In the genomic region with DNA sequence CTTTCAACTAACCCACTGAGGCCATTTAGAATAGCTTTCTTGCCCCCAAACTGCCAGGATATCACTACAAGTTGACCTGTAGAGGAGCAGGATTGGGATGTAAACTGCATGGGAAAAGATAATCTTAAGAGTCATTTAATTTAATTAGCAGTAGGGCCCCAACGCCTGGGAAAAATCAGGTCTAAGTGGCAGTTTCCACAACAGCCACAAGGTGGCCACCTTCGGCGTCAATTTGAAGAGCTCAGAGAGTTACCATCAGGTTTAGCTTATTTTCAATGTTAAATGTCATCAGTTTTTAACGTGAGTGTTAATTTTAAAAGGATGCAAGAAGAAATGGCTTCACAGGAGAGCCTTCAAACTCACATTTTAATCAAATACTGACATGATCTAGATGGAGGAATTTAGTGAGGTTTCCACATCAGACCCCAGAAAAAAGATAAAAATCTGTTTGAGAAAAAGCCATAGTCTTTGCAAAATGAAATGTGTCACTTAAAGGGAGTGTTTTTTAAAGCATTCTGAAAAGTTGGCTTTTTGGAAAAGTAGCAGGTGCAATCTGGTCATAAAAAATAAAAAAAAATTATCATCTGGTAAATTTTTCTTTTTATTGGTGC, we compare ENCODE assay signal across 8 cellular contexts.
DNase-seq lines count a peak whose midpoint lies in the region; ATAC-seq and TF ChIP-seq lines count a peak whose summit lies in the region.

No MANE protein-coding gene starts in this region.

- H3K14ac ChIP-seq in trophoblast cell (ENCODE audit: low read length), result no peak overlapping the region

- no peak overlapping the region for H2AK5ac ChIP-seq in trophoblast cell (ENCODE audit: low read length)

- POLR2A ChIA-PET in A673 (lab: Charles Lee; ENCODE audit: low non-redundant PET), result no interaction called here

- no peak overlapping the region for H2BK120ac ChIP-seq in trophoblast cell (ENCODE audit: insufficient read depth, low read length, poor library complexity)

- peaks cover 7% of the 10 kb centered on the region for H3K4me1 Mint-ChIP-seq in activated T-cell treated with anti-CD3 and anti-CD28 coated beads, Interleukin-2, amount 50 U/mL, for 4 hours (ENCODE audit: low read depth)

- H3K4me3 Mint-ChIP-seq in activated T-cell treated with anti-CD3 and anti-CD28 coated beads, Interleukin-2, amount 50 U/mL, for 4 hours, result no peak overlapping the region

- H3K79me1 ChIP-seq in trophoblast cell (ENCODE audit: low read length), result no peaks in the 10 kb centered on the region

- ATAC-seq in HG03066 (IDR thresholded peaks at IDR 0.05; ENCODE audit: low read depth, unreplicated experiment), result peak; percentile 86
- ATAC-seq in activated T-cell treated with anti-CD3 and anti-CD28 coated beads, Interleukin-2, amount 50 U/mL, for 4 hours, result peak; percentile 43 to 50
- no peak for ATAC-seq in GM19328 (IDR thresholded peaks at IDR 0.05; ENCODE audit: unreplicated experiment)

- no peak overlapping the region for H3K4me2 ChIP-seq in trophoblast cell (ENCODE audit: low read length)

- TF ChIP-seq CTCF in A673 (conservative IDR thresholded peaks at IDR 0.05; ENCODE audit: low read depth, low read length) (peak; percentile 94), GM12875 (IDR thresholded peaks at IDR 0.05; ENCODE audit: borderline replicate concordance, insufficient read depth, low read depth, low read length) (peak; percentile 75)

- no peak overlapping the region for H3K18ac ChIP-seq in trophoblast cell (ENCODE audit: low read length)

- H3K79me2 ChIP-seq in trophoblast cell (ENCODE audit: control insufficient read depth, insufficient read depth, low read length, poor library complexity), result no peaks in the 10 kb centered on the region

- no peak overlapping the region for H3K23ac ChIP-seq in trophoblast cell (ENCODE audit: low read length)

- no peak overlapping the region for H3K4ac ChIP-seq in trophoblast cell (ENCODE audit: low read depth, low read length)

- no peak overlapping the region for H4K12ac ChIP-seq in trophoblast cell (ENCODE audit: low read depth, low read length)

- intact Hi-C loops in A673 (cut with micrococcal nuclease; ENCODE audit: unreplicated experiment), result loop anchor here (1.0 to 2.0 kb wide), 2 partner anchors 720 to 730 kb away; no protein-coding TSS in a partner anchor

- H3K27me3 ChIP-seq in A673 (replicated peaks; ENCODE audit: insufficient read depth, low read depth, low read length, poor library complexity) (no peaks in the 10 kb centered on the region), trophoblast cell (ENCODE audit: insufficient read depth, low read length) (no peaks in the 10 kb centered on the region)

- H3K4me1 ChIP-seq in A673 (ENCODE audit: insufficient read depth, low read length, poor library complexity, severe bottlenecking) (peaks cover 1% of the 10 kb centered on the region), trophoblast cell (ENCODE audit: control insufficient read depth in 1 of 2, insufficient read depth in 2 of 2, low read length in 2 of 2) (no peaks in the 10 kb centered on the region)

- H3K36me3 Mint-ChIP-seq in activated T-cell treated with anti-CD3 and anti-CD28 coated beads, Interleukin-2, amount 50 U/mL, for 4 hours (ENCODE audit: insufficient read depth), result no peaks in the 10 kb centered on the region

- H4K8ac ChIP-seq in trophoblast cell (ENCODE audit: low read depth, low read length), result no peak overlapping the region

- H3K36me3 ChIP-seq in A673 (ENCODE audit: insufficient read depth, low read length, poor library complexity, severe bottlenecking) (no peaks in the 10 kb centered on the region), trophoblast cell (ENCODE audit: control insufficient read depth in 1 of 2, insufficient read depth in 2 of 2, low read length in 2 of 2) (no peaks in the 10 kb centered on the region)

- no CpG with 5 or more reads among the region's 4 CpGs for WGBS in trophoblast cell (ENCODE audit: extremely low coverage, insufficient coverage, insufficient read length)

- H2BK5ac ChIP-seq in trophoblast cell (ENCODE audit: low read depth, low read length, poor library complexity), result no peak overlapping the region

- H3K9me3 ChIP-seq in A673 (ENCODE audit: low read depth, low read length, poor library complexity, severe bottlenecking) (no peaks in the 10 kb centered on the region), trophoblast cell (ENCODE audit: insufficient read depth, low read depth, low read length) (peaks cover 2% of the 10 kb centered on the region)

- BruUV-seq in A673 (replicated peaks; lab: Mats Ljungman, UMichigan), result no TSS peak

- no peak overlapping the region for H3K9ac ChIP-seq in trophoblast cell (ENCODE audit: low read length)

- H3K9me3 Mint-ChIP-seq in activated T-cell treated with anti-CD3 and anti-CD28 coated beads, Interleukin-2, amount 50 U/mL, for 4 hours, result no peaks in the 10 kb centered on the region

- no peak overlapping the region for H3K27ac ChIP-seq in A673 (ENCODE audit: low read depth, low read length, poor library complexity, severe bottlenecking)
- H3K27ac ChIP-seq in trophoblast cell (ENCODE audit: low read depth, low read length), result no peak overlapping the region

- H3K4me3 ChIP-seq in A673 (ENCODE audit: low read depth, low read length, poor library complexity, severe bottlenecking), result no peak overlapping the region
- H3K4me3 ChIP-seq in GM12875 (ENCODE audit: low read depth, low read length), result no peak overlapping the region
- H3K4me3 ChIP-seq in trophoblast cell (ENCODE audit: low read depth, low read length), result no peak overlapping the region

- peak; percentile 69 for DNase-seq in A673 (ENCODE audit: low spot score)
- DNase-seq in NOMO-1 treated with dmso at 0.1 percent for 144 hours (lab: John Stamatoyannopoulos, UW; ENCODE audit: unreplicated experiment), result peak; percentile 23
- peak; percentile 50 for DNase-seq in activated T-cell treated with anti-CD3 and anti-CD28 coated beads, Interleukin-2, amount 50 U/mL, for 4 hours
- peak; percentile 20 for DNase-seq in fibroblast of the conjunctiva (ENCODE audit: low read depth)
- peak; percentile 42 to 85 for DNase-seq in trophoblast cell

- no peak overlapping the region for H2AFZ ChIP-seq in trophoblast cell (ENCODE audit: insufficient read depth, low read length, poor library complexity)

- CTCF ChIA-PET in A673 (lab: Charles Lee), result interaction anchor here (0.6 to 2.0 kb wide), 9 partner anchors 10 to 730 kb away, joined by 3 to 29 read pairs (median 5); no protein-coding TSS in a partner anchor

- no peak overlapping the region for H4K91ac ChIP-seq in trophoblast cell (ENCODE audit: low read depth, low read length)

- no peak overlapping the region for H2BK12ac ChIP-seq in trophoblast cell (ENCODE audit: low read length)

- H3K27me3 Mint-ChIP-seq in activated T-cell treated with anti-CD3 and anti-CD28 coated beads, Interleukin-2, amount 50 U/mL, for 4 hours (ENCODE audit: low read depth), result peaks cover 2% of the 10 kb centered on the region
